27 cellular contexts compared by ENCODE assay signal in the genomic region with DNA sequence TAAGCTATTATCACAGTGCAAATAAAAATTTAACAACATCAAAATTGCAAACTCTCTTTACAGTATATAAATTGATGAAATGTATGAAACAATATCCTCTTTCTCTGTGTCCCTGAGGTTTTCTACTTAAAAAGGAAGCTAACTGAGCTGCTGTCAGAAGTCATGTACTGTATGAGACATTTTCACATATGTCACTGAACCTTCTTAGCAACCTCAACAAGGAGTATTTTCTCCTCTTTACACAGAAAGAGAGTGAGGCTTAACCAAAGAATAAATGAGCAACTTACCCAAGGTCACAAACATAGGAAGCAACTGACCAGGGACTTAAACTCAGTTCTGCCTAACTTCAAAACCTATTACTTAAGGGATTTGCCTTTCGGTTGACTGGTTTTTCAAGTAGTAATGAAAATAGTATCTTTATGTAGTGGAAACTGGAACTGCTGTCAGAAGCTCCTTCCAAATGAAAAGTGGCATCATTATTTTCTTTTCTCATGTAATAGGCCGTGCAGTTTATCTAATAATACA.
DNase-seq lines count a peak whose midpoint lies in the region; ATAC-seq and TF ChIP-seq lines count a peak whose summit lies in the region.
"Had no signal": no experiment of that assay in that cellular context is flagged by ENCODE, and none has a peak within 500 bp of the region (broad histone marks: within the 10 kb centered on the region; RNA-seq: fewer than 3 reads in every experiment).

No MANE protein-coding gene starts in this region.

- H3K4me3 Mint-ChIP-seq in nephron progenitor cell = no peak overlapping the region
- H3K4me3 Mint-ChIP-seq: activated CD4-positive, alpha-beta T cell treated with anti-CD3 and anti-CD28 coated beads, Interleukin-2, amount 10 ng/mL, durations not matched to agents 24 days and 14 days; activated naive CD8-positive, alpha-beta T cell; natural killer cell; stimulated activated naive CD8-positive, alpha-beta T cell treated with anti-CD3 and anti-CD28 coated beads, Interleukin-15, Interleukin-2, amounts not matched to agents 100 ng/mL and 50 ng/mL, for 24 hours had no signal

- no peaks in the 10 kb centered on the region for H3K36me3 ChIP-seq in prostate gland
- H3K36me3 ChIP-seq: esophagus squamous epithelium, right atrium auricular region, thoracic aorta had no signal

- no peak for TF ChIP-seq POLR2A in prostate gland (IDR thresholded peaks at IDR 0.05)

- no peaks in the 10 kb centered on the region for H3K4me1 Mint-ChIP-seq in nephron progenitor cell
- H3K4me1 Mint-ChIP-seq: activated CD4-positive, alpha-beta T cell treated with anti-CD3 and anti-CD28 coated beads, Interleukin-2, amount 10 ng/mL, durations not matched to agents 24 days and 14 days; natural killer cell had no signal

- TF ChIP-seq CTCF in prostate gland (IDR thresholded peaks at IDR 0.05) = no peak
- TF ChIP-seq CTCF in nephron progenitor cell (IDR thresholded peaks at IDR 0.05) = no peak

- H3K9me3 Mint-ChIP-seq in nephron progenitor cell = peaks cover 8% of the 10 kb centered on the region

- H3K27me3 Mint-ChIP-seq in nephron progenitor cell (ENCODE audit: low read depth, poor library complexity) = no peaks in the 10 kb centered on the region
- H3K27me3 Mint-ChIP-seq: activated CD4-positive, alpha-beta T cell treated with anti-CD3 and anti-CD28 coated beads, Interleukin-2, amount 10 ng/mL, durations not matched to agents 24 days and 14 days; activated naive CD8-positive, alpha-beta T cell; stimulated activated naive CD8-positive, alpha-beta T cell treated with anti-CD3 and anti-CD28 coated beads, Interleukin-15, Interleukin-2, amounts not matched to agents 100 ng/mL and 50 ng/mL, for 24 hours had no signal

- DNase-seq in NCI-H1105 treated with DMSO at 0.1 percent for 48 hours (lab: John Stamatoyannopoulos, UW) (peak; percentile 32), NCI-H1105 (lab: John Stamatoyannopoulos, UW) (no peak), DMS79 (lab: John Stamatoyannopoulos, UW) (peak; percentile 60), glomerular visceral epithelial cell (ENCODE audit: extremely low spot score) (peak; percentile 11), prostate gland (ENCODE audit: low spot score) (no peak), nephron progenitor cell (no peak)
- no peak for DNase-seq in stimulated activated naive CD4-positive, alpha-beta T cell treated with Interleukin-2 at 50 U/mL for 16 hours (lab: John Stamatoyannopoulos, UW)
- DNase-seq: activated CD4-positive, alpha-beta T cell treated with anti-CD3 and anti-CD28 coated beads, Interleukin-2, amount 10 ng/mL, durations not matched to agents 24 days and 14 days; activated effector memory CD4-positive, alpha-beta T cell treated with Interleukin-2 at 50 U/mL for 16 hours; activated T-cell treated with anti-CD3 and anti-CD28 coated beads, Interleukin-2, amount 50 U/mL, for 1 hour; C1 segment of cervical spinal cord; esophagus squamous epithelium; foreskin melanocyte; HCEC 1CT; mucosa of descending colon; MV-4-11; natural killer cell; NCI-H1694; small intestine; stimulated activated CD4-positive, alpha-beta T cell treated with anti-CD3 and anti-CD28 coated beads, Interleukin-1b, Interleukin-23, amount 100 ng/mL, for 48 hours; T1000 had no signal

- H3K4me3 ChIP-seq in prostate gland = no peak overlapping the region
- H3K4me3 ChIP-seq: esophagus squamous epithelium, mucosa of descending colon, right atrium auricular region, thoracic aorta had no signal

- no peaks in the 10 kb centered on the region for H3K27me3 ChIP-seq in prostate gland (replicated peaks; ENCODE audit: insufficient read depth)
- H3K27me3 ChIP-seq: esophagus squamous epithelium, right atrium auricular region had no signal

- H3K4me1 ChIP-seq in prostate gland (replicated peaks) = no peaks in the 10 kb centered on the region
- H3K4me1 ChIP-seq: esophagus squamous epithelium, right atrium auricular region had no signal

- H3K27ac Mint-ChIP-seq in nephron progenitor cell = no peak overlapping the region
- H3K27ac Mint-ChIP-seq: activated CD4-positive, alpha-beta T cell treated with anti-CD3 and anti-CD28 coated beads, Interleukin-2, amount 10 ng/mL, durations not matched to agents 24 days and 14 days; activated naive CD8-positive, alpha-beta T cell; natural killer cell; stimulated activated naive CD8-positive, alpha-beta T cell treated with anti-CD3 and anti-CD28 coated beads, Interleukin-15, Interleukin-2, amounts not matched to agents 100 ng/mL and 50 ng/mL, for 24 hours had no signal

- intact Hi-C loops in prostate gland (cut with DNase I) = no loop called here

- H3K27ac ChIP-seq in prostate gland = no peak overlapping the region
- H3K27ac ChIP-seq: 22Rv1, esophagus squamous epithelium, right atrium auricular region, thoracic aorta had no signal

- H3K9me3 ChIP-seq in prostate gland = no peaks in the 10 kb centered on the region
- H3K9me3 ChIP-seq: mucosa of descending colon, thoracic aorta had no signal

- 74% methylated on average over 2 of the region's 2 CpGs for WGBS in prostate gland

- H3K36me3 Mint-ChIP-seq in nephron progenitor cell (ENCODE audit: low read depth) = no peaks in the 10 kb centered on the region
- H3K36me3 Mint-ChIP-seq: activated naive CD8-positive, alpha-beta T cell; natural killer cell had no signal

- ATAC-seq in HG03354 (IDR thresholded peaks at IDR 0.05; ENCODE audit: poor library complexity, severe bottlenecking, unreplicated experiment) = peak; percentile 45
- ATAC-seq: mucosa of descending colon, natural killer cell had no signal

Comparison
In these comparisons a context has a peak if more than half of its experiments do, and no peak if none do; other contexts are left out.
1. DNase-seq: peak in NCI-H1105 treated with DMSO at 0.1 percent for 48 hours (single experiment), DMS79 (single experiment) and glomerular visceral epithelial cell (single experiment); none in NCI-H1105 (single experiment), prostate gland (single experiment), stimulated activated naive CD4-positive, alpha-beta T cell treated with Interleukin-2 at 50 U/mL for 16 hours (single experiment) and nephron progenitor cell (single experiment).